ENCODE assay signal across 8 cellular contexts in the genomic region with DNA sequence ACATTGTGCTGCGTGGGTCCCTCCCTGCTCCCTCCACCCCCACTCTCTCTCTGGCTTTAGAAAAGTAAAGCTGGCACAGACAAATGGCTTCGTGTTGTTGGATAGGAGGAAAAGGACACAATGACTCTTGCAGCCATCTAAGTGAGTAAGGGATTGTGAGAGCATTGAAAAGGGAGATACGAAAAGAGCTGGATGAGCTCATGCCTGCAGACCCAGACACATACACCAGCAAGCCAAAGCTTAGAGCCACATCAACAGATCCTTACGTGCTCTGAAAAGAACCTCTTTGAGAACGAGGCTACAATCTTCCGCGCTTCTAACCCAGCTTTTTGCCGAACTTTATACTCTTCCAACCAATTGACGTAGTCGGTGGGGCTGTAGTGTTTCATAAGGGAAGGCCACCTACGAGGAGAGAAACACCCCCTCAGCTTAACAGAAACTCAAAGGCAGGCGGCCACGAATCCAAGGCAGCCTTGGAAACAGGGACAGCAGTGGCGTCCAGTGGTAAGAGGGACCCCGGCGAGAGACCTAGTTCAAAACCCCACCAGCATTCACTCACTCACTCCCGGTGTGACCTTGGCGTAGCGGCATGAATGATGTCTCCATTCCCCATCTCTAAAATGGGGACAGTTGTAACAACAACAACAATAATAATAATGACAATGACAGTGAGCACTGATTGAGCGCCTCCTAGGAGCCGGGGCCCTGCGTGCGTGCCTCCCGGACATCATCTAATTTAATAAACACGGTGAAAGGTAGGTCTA. TPM values are rescaled to one million over a fixed set of nuclear protein-coding genes. Genes with fewer than 3 reads are reported as not detected.
DNase-seq lines count a peak whose midpoint lies in the region; TF ChIP-seq lines count a peak whose summit lies in the region.

No MANE protein-coding gene starts in this region.

- H3K4me3 Mint-ChIP-seq in T-helper 1 cell treated with Interleukin-12 subunit alpha and Interleukin-12 subunit beta and Interleukin-4 antibody, amounts not matched to agents 30 μg/mL and 1 μg/mL, for 36 hours: peak overlapping the region; percentile 93
- peak overlapping the region; percentile 87 for H3K4me3 Mint-ChIP-seq in activated CD4-positive, alpha-beta memory T cell treated with anti-CD3 and anti-CD28 coated beads, Interleukin-2, amount 10 ng/mL, durations not matched to agents 7 days and 5 days

- POLR2A ChIA-PET in activated CD4-positive, alpha-beta memory T cell treated with anti-CD3 and anti-CD28 coated beads, Interleukin-2, amount 10 ng/mL, durations not matched to agents 7 days and 5 days (lab: Charles Lee): no interaction called here

- CTCF ChIA-PET in activated CD4-positive, alpha-beta memory T cell treated with anti-CD3 and anti-CD28 coated beads, Interleukin-2, amount 10 ng/mL, durations not matched to agents 7 days and 5 days (lab: Charles Lee): no interaction called here

- peaks cover 26% of the 10 kb centered on the region for H3K36me3 Mint-ChIP-seq in T-helper 1 cell treated with Interleukin-12 subunit alpha and Interleukin-12 subunit beta and Interleukin-4 antibody, amounts not matched to agents 30 μg/mL and 1 μg/mL, for 36 hours (ENCODE audit: low read depth)
- H3K36me3 Mint-ChIP-seq in activated CD4-positive, alpha-beta memory T cell treated with anti-CD3 and anti-CD28 coated beads, Interleukin-2, amount 10 ng/mL, durations not matched to agents 7 days and 5 days (ENCODE audit: low read depth): peaks cover 30% of the 10 kb centered on the region

- peaks cover 52% of the 10 kb centered on the region for H3K27me3 ChIP-seq in neutrophil

- no peaks in the 10 kb centered on the region for H3K9me3 ChIP-seq in neutrophil

- DNase-seq in T-helper 1 cell: no peak
- no peak for DNase-seq in activated CD4-positive, alpha-beta memory T cell treated with anti-CD3 and anti-CD28 coated beads, Interleukin-2, amount 10 ng/mL, durations not matched to agents 7 days and 5 days
- peak; percentile 78 for DNase-seq in globus pallidus (ENCODE audit: low spot score)
- no peak for DNase-seq in GM13976 (ENCODE audit: low spot score)
- no peak for DNase-seq in NCI-H2029 treated with DMSO at 0.1 percent for 48 hours (lab: John Stamatoyannopoulos, UW)
- no peak for DNase-seq in activated CD8-positive, alpha-beta memory T cell treated with anti-CD3 and anti-CD28 coated beads, Interleukin-2, amount 50 U/mL, for 48 hours

- TF ChIP-seq CTCF in neutrophil (IDR thresholded peaks at IDR 0.05): no peak
- TF ChIP-seq CTCF in GM13976 (IDR thresholded peaks at IDR 0.05; ENCODE audit: borderline replicate concordance, control extremely low read depth, extremely low read depth, insufficient read depth, missing control alignments): no peak

- in situ Hi-C loops in GM13976 (cut with MboI; ENCODE audit: low sequenced_read_pairs, unreplicated experiment): no loop called here

- H3K4me1 ChIP-seq in neutrophil (ENCODE audit: control insufficient read depth in 1 of 2, insufficient read depth in 1 of 2, low read depth in 1 of 2, low read length in 1 of 2): peaks cover 6 to 8% of the 10 kb centered on the region in 2 experiments

- H3K36me3 ChIP-seq in neutrophil: peaks cover 20% of the 10 kb centered on the region

- peaks cover 6% of the 10 kb centered on the region for H3K9me3 Mint-ChIP-seq in T-helper 1 cell treated with Interleukin-12 subunit alpha and Interleukin-12 subunit beta and Interleukin-4 antibody, amounts not matched to agents 30 μg/mL and 1 μg/mL, for 36 hours
- H3K9me3 Mint-ChIP-seq in activated CD4-positive, alpha-beta memory T cell treated with anti-CD3 and anti-CD28 coated beads, Interleukin-2, amount 10 ng/mL, durations not matched to agents 7 days and 5 days: peaks cover 5% of the 10 kb centered on the region

- H3K27ac Mint-ChIP-seq in T-helper 1 cell treated with Interleukin-12 subunit alpha and Interleukin-12 subunit beta and Interleukin-4 antibody, amounts not matched to agents 30 μg/mL and 1 μg/mL, for 36 hours: peak overlapping the region; percentile 91
- H3K27ac Mint-ChIP-seq in activated CD4-positive, alpha-beta memory T cell treated with anti-CD3 and anti-CD28 coated beads, Interleukin-2, amount 10 ng/mL, durations not matched to agents 7 days and 5 days: peak overlapping the region; percentile 80

- H3K4me3 ChIP-seq in neutrophil (ENCODE audit: low read depth in 1 of 2, low read length in 1 of 2): peak overlapping the region; percentile 64 to 77

- H3K27me3 Mint-ChIP-seq in T-helper 1 cell treated with Interleukin-12 subunit alpha and Interleukin-12 subunit beta and Interleukin-4 antibody, amounts not matched to agents 30 μg/mL and 1 μg/mL, for 36 hours (ENCODE audit: low read depth): peaks cover 19% of the 10 kb centered on the region
- H3K27me3 Mint-ChIP-seq in activated CD4-positive, alpha-beta memory T cell treated with anti-CD3 and anti-CD28 coated beads, Interleukin-2, amount 10 ng/mL, durations not matched to agents 7 days and 5 days: peaks cover 18% of the 10 kb centered on the region

- no peak overlapping the region for H3K27ac ChIP-seq in neutrophil

- peaks cover 17% of the 10 kb centered on the region for H3K4me1 Mint-ChIP-seq in T-helper 1 cell treated with Interleukin-12 subunit alpha and Interleukin-12 subunit beta and Interleukin-4 antibody, amounts not matched to agents 30 μg/mL and 1 μg/mL, for 36 hours (ENCODE audit: low read depth)
- H3K4me1 Mint-ChIP-seq in activated CD4-positive, alpha-beta memory T cell treated with anti-CD3 and anti-CD28 coated beads, Interleukin-2, amount 10 ng/mL, durations not matched to agents 7 days and 5 days: peaks cover 23% of the 10 kb centered on the region

RNA-seq across cellular contexts. Expression of a gene that starts 1.1 kb away (rescaled TPM):
- 10 to 100 TPM; 21.7 to 26.1 TPM for total RNA-seq in activated CD4-positive, alpha-beta memory T cell treated with anti-CD3 and anti-CD28 coated beads, Interleukin-2, amount 10 ng/mL, durations not matched to agents 7 days and 5 days
